ENCODE assay signal across 1 cellular context in genomic region chr20:3739054-3739925, GRCh38.
A peak's percentile ranks its signal among the peaks of the same experiment; 100 is the strongest.
TF ChIP-seq lines count a peak whose summit lies in the region.

No MANE protein-coding gene starts in this region.

TF ChIP-seq in K562, 482 proteins besides CTCF, POLR2A, EP300 and RAD21:
- TF ChIP-seq RBM39 (optimal IDR thresholded peaks at IDR 0.05; ENCODE audit: low read depth, low read length) = no peak
- TF ChIP-seq KAT7 (CRISPR knock-in tag; IDR thresholded peaks at IDR 0.05; ENCODE audit: borderline replicate concordance) = 0 out of 2 replicates have a peak, but pooled peaks have one; percentile 19
